8 cellular contexts compared by ENCODE assay signal in genomic region chr9:137053944-137054931, GRCh38. TPM values are rescaled to one million over a fixed set of nuclear protein-coding genes. Genes with fewer than 3 reads are reported as not detected.
A peak's percentile ranks its signal among the peaks of the same experiment; 100 is the strongest.
DNase-seq lines count a peak whose midpoint lies in the region; ATAC-seq and TF ChIP-seq lines count a peak whose summit lies in the region.

ENTPD2 (minus strand) TSS chr9:137054061; CDS start chr9:137053997, 64 bp downstream.

- no peaks in the 10 kb centered on the region for H3K9me3 Mint-ChIP-seq in natural killer cell

- H3K4me1 Mint-ChIP-seq in natural killer cell: no peaks in the 10 kb centered on the region

- no peaks in the 10 kb centered on the region for H3K36me3 Mint-ChIP-seq in natural killer cell

- H3K4me3 Mint-ChIP-seq in natural killer cell: peak within 1 kb of the TSS; percentile 21

- CTCF ChIA-PET in GM10248 (lab: Yijun Ruan, JAX): interaction anchor here (1.9 to 7.2 kb wide), 3 partner anchors 10 to 20 kb away, joined by 13 to 55 read pairs (median 18); partner anchors contain the start of gene SAPCD2

- DNase-seq in GM10248 (ENCODE audit: extremely low spot score) (peak; percentile 75), NCI-H69 (lab: John Stamatoyannopoulos, UW) (peak; percentile 90), natural killer cell (no peak), MV-4-11 (lab: John Stamatoyannopoulos, UW) (no peak), GM19238 (ENCODE audit: insufficient read length, low spot score) (no peak)

- POLR2A ChIA-PET in GM10248 (lab: Yijun Ruan, JAX): no interaction called here

- no peak within 1 kb of the TSS for H3K27ac Mint-ChIP-seq in natural killer cell

- ATAC-seq in natural killer cell (peak; percentile 31 to 64 (median 60)), HG02852 (IDR thresholded peaks at IDR 0.05; ENCODE audit: unreplicated experiment) (no peak), HG03565 (IDR thresholded peaks at IDR 0.05; ENCODE audit: unreplicated experiment) (no peak)

- peaks cover 7 to 22% of the 10 kb centered on the region in 2 donors for H3K27me3 Mint-ChIP-seq in natural killer cell (ENCODE audit: low read depth in 2 of 2)

- no peak for TF ChIP-seq CTCF in GM10248 (IDR thresholded peaks at IDR 0.05; ENCODE audit: control extremely low read depth, extremely low read depth, low read depth, missing control alignments)
- TF ChIP-seq CTCF in natural killer cell (IDR thresholded peaks at IDR 0.05): no peak

- intact Hi-C loops in natural killer cell (cut with micrococcal nuclease): no loop called here

- peak within 1 kb of the TSS; percentile 69 for H3K27ac ChIP-seq in cingulate gyrus (ENCODE audit: low read depth, low read length)

RNA-seq across cellular contexts. Expression of gene ENTPD2, which starts in this region (rescaled TPM):
- not detected for total RNA-seq in natural killer cell

Comparison
In these comparisons a context has a peak if more than half of its experiments do, and no peak if none do; other contexts are left out.
1. Peak in ATAC-seq in natural killer cell; RNA of the gene not detected or under 1 TPM.
2. DNase-seq: peak in GM10248 (single experiment) and NCI-H69 (single experiment); none in natural killer cell (single experiment), MV-4-11 (single experiment) and GM19238 (single experiment).